ENCODE assay signal across 8 cellular contexts in the genomic region with DNA sequence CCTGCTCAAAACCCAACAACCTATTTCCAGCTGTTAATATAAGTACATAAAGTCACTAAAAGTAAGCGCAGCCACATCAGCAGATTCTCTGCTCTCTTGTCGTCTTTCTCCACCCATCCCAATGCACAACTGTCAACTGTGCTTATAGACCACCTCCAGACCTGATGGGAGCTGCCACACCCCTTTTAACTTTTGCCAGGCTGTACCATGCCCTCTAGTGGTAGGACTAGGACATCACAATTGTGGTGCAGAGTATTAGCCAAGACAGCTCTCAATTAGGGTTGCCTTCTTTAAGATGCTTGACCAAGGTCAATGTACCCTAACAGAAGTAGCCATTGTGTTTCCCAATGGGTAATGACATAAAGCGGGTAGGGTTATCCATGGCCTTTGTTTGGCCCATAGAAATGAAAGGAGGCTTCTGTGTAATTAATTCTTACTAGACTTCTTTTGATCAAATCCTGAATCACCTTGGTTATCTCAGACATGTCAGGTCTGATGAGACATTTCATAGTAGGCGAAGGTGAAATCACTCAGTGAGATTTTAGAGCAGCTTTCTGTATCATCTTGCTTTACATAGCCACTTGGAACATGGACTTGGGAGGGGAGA.
DNase-seq lines count a peak whose midpoint lies in the region; ATAC-seq and TF ChIP-seq lines count a peak whose summit lies in the region.

No MANE protein-coding gene starts in this region.

- no peaks in the 10 kb centered on the region; the same call in 1 of the 2 replicates for H3K9me3 ChIP-seq in SJSA1 (replicated peaks)

- H3K36me3 ChIP-seq in SJSA1: peaks cover 59% of the 10 kb centered on the region

- TF ChIP-seq CTCF in 22Rv1 (IDR thresholded peaks at IDR 0.05) (peak; percentile 99), GM12864 (IDR thresholded peaks at IDR 0.05; ENCODE audit: low read depth, low read length, missing control alignments) (peak; percentile 92), astrocyte of the cerebellum (IDR thresholded peaks at IDR 0.05; ENCODE audit: low read depth, low read length, missing control alignments) (peak; percentile 89)

- ATAC-seq in HG02623 (IDR thresholded peaks at IDR 0.05; ENCODE audit: unreplicated experiment): peak; percentile 81

- in situ Hi-C loops in astrocyte of the cerebellum (cut with HindIII; ENCODE audit: low sequenced_read_pairs): no loop called here

- peak; percentile 43 for DNase-seq in GM12864 (ENCODE audit: low read depth)
- DNase-seq in MV-4-11 (lab: John Stamatoyannopoulos, UW): peak; percentile 34
- DNase-seq in SJSA1 (ENCODE audit: low read depth in 1 of 2, low spot score in 2 of 2): peak; percentile 55 to 57
- peak; percentile 39 for DNase-seq in astrocyte of the cerebellum (ENCODE audit: low read depth)
- peak; percentile 46 for DNase-seq in iPS DF 4.7 (ENCODE audit: extremely low read depth, low spot score)
- DNase-seq in stimulated activated CD4-positive, alpha-beta T cell treated with anti-CD3 and anti-CD28 coated beads, Interleukin-15, amount 100 ng/mL, for 48 hours (ENCODE audit: low read depth in 2 of 2): peak; percentile 10 to 46

- no peaks in the 10 kb centered on the region for H3K4me1 ChIP-seq in SJSA1 (replicated peaks)

- no peak overlapping the region for H3K4me3 ChIP-seq in GM12864 (ENCODE audit: low read depth, low read length)
- no peak overlapping the region for H3K4me3 ChIP-seq in SJSA1
- H3K4me3 ChIP-seq in astrocyte of the cerebellum (ENCODE audit: low read depth, low read length): no peak overlapping the region

- H3K27me3 ChIP-seq in SJSA1 (replicated peaks): no peaks in the 10 kb centered on the region

- no peak overlapping the region for H3K27ac ChIP-seq in 22Rv1
- no peak overlapping the region for H3K27ac ChIP-seq in SJSA1
